ENCODE assay signal across 26 cellular contexts in the genomic region with DNA sequence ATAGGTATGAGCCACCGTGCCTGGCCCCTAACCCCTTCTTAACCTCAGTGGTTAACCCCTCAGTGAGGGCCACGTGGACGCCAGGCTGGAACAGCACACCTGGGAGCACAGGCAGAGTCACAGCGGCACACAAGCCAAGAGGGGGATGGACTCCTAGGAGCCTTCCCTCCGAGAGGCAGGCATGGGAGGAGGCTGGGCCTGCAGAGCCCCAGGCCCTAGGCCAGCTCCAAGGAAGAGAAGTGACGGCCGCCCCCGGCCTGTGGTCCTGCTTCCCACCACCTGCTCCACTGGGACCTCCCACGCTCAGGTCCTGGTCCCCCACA. TPM values are rescaled to one million over a fixed set of nuclear protein-coding genes. Genes with fewer than 3 reads are reported as not detected.
A peak's percentile ranks its signal among the peaks of the same experiment; 100 is the strongest.
DNase-seq lines count a peak whose midpoint lies in the region; TF ChIP-seq lines count a peak whose summit lies in the region.
"Had no signal": no experiment of that assay in that cellular context is flagged by ENCODE, and none has a peak within 500 bp of the region (broad histone marks: within the 10 kb centered on the region; RNA-seq: fewer than 3 reads in every experiment).

No MANE protein-coding gene starts in this region.

- no peaks in the 10 kb centered on the region for H3K27me3 Mint-ChIP-seq in Caco-2 (ENCODE audit: insufficient read depth, unreplicated experiment)
- H3K27me3 Mint-ChIP-seq in progenitor cell of endocrine pancreas, result peaks cover 30% of the 10 kb centered on the region

- no peak overlapping the region for H3K4me3 Mint-ChIP-seq in Caco-2 (ENCODE audit: unreplicated experiment)
- no peak overlapping the region for H3K4me3 Mint-ChIP-seq in progenitor cell of endocrine pancreas (ENCODE audit: low read depth)
- H3K4me3 Mint-ChIP-seq: CD4-positive, alpha-beta memory T cell had no signal

- H3K27me3 ChIP-seq in Caco-2 (replicated peaks; ENCODE audit: control insufficient read depth, insufficient read depth, low read length), result no peaks in the 10 kb centered on the region
- peaks cover 94% of the 10 kb centered on the region for H3K27me3 ChIP-seq in MM.1S (replicated peaks; ENCODE audit: insufficient read depth, low read length)
- H3K27me3 ChIP-seq in hepatocyte, result no peaks in the 10 kb centered on the region
- H3K27me3 ChIP-seq in spleen (replicated peaks in 1 of 7), result peaks cover 3 to 100% (median 78%) of the 10 kb centered on the region in 7 donors

- no peak overlapping the region for H3K9ac ChIP-seq in MM.1S (ENCODE audit: low read length)

- intact Hi-C loops in Caco-2 (cut with micrococcal nuclease; ENCODE audit: unreplicated experiment) (loop anchor here (2.0 kb wide), 1 partner anchor 41 kb away; no protein-coding TSS in a partner anchor), spleen (cut with DNase I; ENCODE audit: low total_unique reads) (no loop called here)

- no peak overlapping the region for H2AFZ ChIP-seq in MM.1S (ENCODE audit: low read length)
- H2AFZ ChIP-seq in hepatocyte, result no peak overlapping the region

- TF ChIP-seq CTCF in Caco-2 (IDR thresholded peaks at IDR 0.05; ENCODE audit: insufficient read depth in 1 of 2, low read depth in 1 of 2, low read length in 1 of 2, severe bottlenecking in 1 of 2, unreplicated experiment in 1 of 2) (no peak), MM.1S (IDR thresholded peaks at IDR 0.05; ENCODE audit: low read length) (no peak), hepatocyte (IDR thresholded peaks at IDR 0.05; ENCODE audit: poor library complexity) (no peak), progenitor cell of endocrine pancreas (IDR thresholded peaks at IDR 0.05; ENCODE audit: unreplicated experiment) (no peak), spleen (IDR thresholded peaks at IDR 0.05 in 8 of 11, conservative IDR thresholded peaks at IDR 0.05 in 3 of 11) (no peak)

- TF ChIP-seq POLR2A in spleen (IDR thresholded peaks at IDR 0.05), result no peak

- WGBS in hepatocyte (ENCODE audit: low lambda C conversion rate, missing lambda C conversion rate), result 76% methylated on average over 9 of the region's 9 CpGs
- 75 to 93% (median 85%) methylated on average over 8 to 9 of the region's 9 CpGs for WGBS in spleen, 5 donors

- POLR2A ChIA-PET in Caco-2 (lab: Charles Lee), result no interaction called here

- H3K4me3 ChIP-seq in Caco-2 (ENCODE audit: low read depth, low read length), result no peak overlapping the region
- no peak overlapping the region for H3K4me3 ChIP-seq in MM.1S (ENCODE audit: low read length)
- no peak overlapping the region for H3K4me3 ChIP-seq in hepatocyte
- H3K4me3 ChIP-seq in spleen, result no peak overlapping the region
- H3K4me3 ChIP-seq: K562, SK-N-MC had no signal

- H3K4me1 ChIP-seq in Caco-2 (peaks cover 16% of the 10 kb centered on the region), MM.1S (ENCODE audit: low read length) (no peaks in the 10 kb centered on the region), hepatocyte (ENCODE audit: insufficient read depth) (peaks cover 34% of the 10 kb centered on the region), spleen (peaks cover 10 to 33% (median 27%) of the 10 kb centered on the region in 6 donors)

- no TSS peak for BruUV-seq in Caco-2 (replicated peaks; lab: Mats Ljungman, UMichigan)

- H3K4me2 ChIP-seq in MM.1S (ENCODE audit: low read depth, low read length) (peak overlapping the region; percentile 59; the same call in 1 of the 2 replicates), hepatocyte (peak overlapping the region; percentile 91)

- H3K9me3 ChIP-seq in Caco-2, result no peaks in the 10 kb centered on the region
- no peaks in the 10 kb centered on the region for H3K9me3 ChIP-seq in MM.1S (replicated peaks; ENCODE audit: insufficient read depth, low read length)
- H3K9me3 ChIP-seq in hepatocyte (ENCODE audit: low read depth), result no peaks in the 10 kb centered on the region
- no peaks in the 10 kb centered on the region for H3K9me3 ChIP-seq in spleen

- peaks cover 20% of the 10 kb centered on the region for H3K4me1 Mint-ChIP-seq in Caco-2 (ENCODE audit: low read depth, unreplicated experiment)
- H3K4me1 Mint-ChIP-seq in progenitor cell of endocrine pancreas (ENCODE audit: low read depth), result peaks cover 11% of the 10 kb centered on the region

- H3K27ac ChIP-seq in MM.1S (ENCODE audit: low read length), result no peak overlapping the region
- H3K27ac ChIP-seq in hepatocyte, result peak overlapping the region; percentile 98
- H3K27ac ChIP-seq in spleen, result no peak overlapping the region
- H3K27ac ChIP-seq: SK-N-MC had no signal

- no peaks in the 10 kb centered on the region for H3K79me2 ChIP-seq in MM.1S (ENCODE audit: low read length)
- peaks cover 89% of the 10 kb centered on the region for H3K79me2 ChIP-seq in hepatocyte

- H3F3A ChIP-seq in MM.1S (ENCODE audit: insufficient read depth, low read length), result no peaks in the 10 kb centered on the region

- no peaks in the 10 kb centered on the region for H3K36me3 ChIP-seq in Caco-2 (ENCODE audit: control insufficient read depth, insufficient read depth, low read length)
- H3K36me3 ChIP-seq in MM.1S (replicated peaks; ENCODE audit: insufficient read depth, low read length), result no peaks in the 10 kb centered on the region
- no peaks in the 10 kb centered on the region for H3K36me3 ChIP-seq in hepatocyte (replicated peaks; ENCODE audit: insufficient read depth, low read depth)
- no peaks in the 10 kb centered on the region for H3K36me3 ChIP-seq in spleen

- peak overlapping the region; percentile 93 for H3K27ac Mint-ChIP-seq in Caco-2 (ENCODE audit: unreplicated experiment)
- peak overlapping the region; percentile 74 for H3K27ac Mint-ChIP-seq in progenitor cell of endocrine pancreas
- H3K27ac Mint-ChIP-seq: CD4-positive, alpha-beta memory T cell had no signal

- H3K36me3 Mint-ChIP-seq in Caco-2 (ENCODE audit: insufficient read depth, unreplicated experiment) (peaks cover 3% of the 10 kb centered on the region), progenitor cell of endocrine pancreas (ENCODE audit: insufficient read depth) (no peaks in the 10 kb centered on the region)
- H3K36me3 Mint-ChIP-seq: CD4-positive, alpha-beta memory T cell had no signal

- DNase-seq in Caco-2 (no peak), MM.1S (no peak), hepatocyte (ENCODE audit: low spot score) (no peak), progenitor cell of endocrine pancreas (ENCODE audit: low spot score, unreplicated experiment) (no peak), ecto neural progenitor cell (ENCODE audit: low spot score) (no peak), spleen (no peak), EL (no peak)
- DNase-seq: AML-193; C1 segment of cervical spinal cord; CD4-positive, alpha-beta memory T cell; COR-L47; DMS79; GF-D8; NCI-H1105 treated with DMSO at 0.1 percent for 48 hours; NCI-H2029; NCI-H446; NCI-H526; NCI-H82; SIG-M5 had no signal

- CTCF ChIA-PET in Caco-2 (lab: Charles Lee), result interaction anchor here (0.7 to 1.9 kb wide), 3 partner anchors 42 to 145 kb away, joined by 3 to 5 read pairs (median 4); no protein-coding TSS in a partner anchor

- H3K9me2 ChIP-seq in MM.1S (replicated peaks; ENCODE audit: insufficient read depth, low read length) (no peaks in the 10 kb centered on the region), hepatocyte (replicated peaks; ENCODE audit: insufficient read depth) (no peaks in the 10 kb centered on the region)

- H3K9me3 Mint-ChIP-seq in Caco-2 (ENCODE audit: unreplicated experiment), result peaks cover 7% of the 10 kb centered on the region
- no peaks in the 10 kb centered on the region for H3K9me3 Mint-ChIP-seq in progenitor cell of endocrine pancreas (ENCODE audit: low read depth)
- H3K9me3 Mint-ChIP-seq: CD4-positive, alpha-beta memory T cell had no signal

- H4K20me1 ChIP-seq in MM.1S (ENCODE audit: insufficient read depth, low read length), result no peaks in the 10 kb centered on the region
- H4K20me1 ChIP-seq in hepatocyte (ENCODE audit: insufficient read depth, poor library complexity, severe bottlenecking), result peaks cover 23% of the 10 kb centered on the region

RNA-seq across cellular contexts. Expression of gene GATA5, which starts 3.8 kb away (rescaled TPM):
- 0.12 and 0.25 TPM in 2 replicates for total RNA-seq in Caco-2 (2022)
- 22.2 and 28.7 TPM in 2 replicates for total RNA-seq in hepatocyte
- 43.5 and 53.6 TPM in 2 replicates for polyA plus RNA-seq in hepatocyte
- 3.8 and 4.8 TPM in 2 replicates for total RNA-seq in progenitor cell of endocrine pancreas
- total RNA-seq in spleen, result under 1 TPM in 2 of 7 donors, not detected in 5; 0.13 to 0.19 TPM
- under 1 TPM in 1 of 3 donors, not detected in 2; 0.02 TPM for polyA plus RNA-seq in spleen
- total RNA-seq: CD4-positive, alpha-beta memory T cell; LHCN-M2; MCF 10A had no signal
- polyA plus RNA-seq: AG04450; CD4-positive, alpha-beta memory T cell had no signal

RNA-seq across cellular contexts. Expression of gene RBBP8NL, which starts 44.6 kb away (rescaled TPM):
- total RNA-seq in Caco-2 (2022) (39.2 and 40.5 TPM in 2 replicates), hepatocyte (4.1 and 5.7 TPM in 2 replicates), progenitor cell of endocrine pancreas (14.4 and 17.5 TPM in 2 replicates), spleen (not detected)
- polyA plus RNA-seq in hepatocyte (6.4 and 6.9 TPM in 2 replicates), spleen (under 1 TPM in 1 of 3 donors, not detected in 2; 0.03 TPM)
- total RNA-seq: A172; CD4-positive, alpha-beta memory T cell; H4; K562; LHCN-M2; MCF 10A had no signal
- polyA plus RNA-seq: AG04450; CD4-positive, alpha-beta memory T cell; K562 had no signal
